In genomic region chr2:227890495-227891079, GRCh38 we compare ENCODE assay signal across 8 cellular contexts. TPM values are rescaled to one million over a fixed set of nuclear protein-coding genes. Genes with fewer than 3 reads are reported as not detected.
DNase-seq lines count a peak whose midpoint lies in the region; ATAC-seq, FAIRE-seq and TF ChIP-seq lines count a peak whose summit lies in the region.

No MANE protein-coding gene starts in this region.

- TF ChIP-seq EP300 in SK-N-SH (IDR thresholded peaks at IDR 0.05; ENCODE audit: borderline replicate concordance in 1 of 2, low read depth in 1 of 2, low read length in 1 of 2): no peak

- no peak overlapping the region for H3K9ac ChIP-seq in SK-N-SH
- H3K9ac ChIP-seq in neural progenitor cell: no peak overlapping the region

- peaks cover 0 to 6% of the 10 kb centered on the region in 2 experiments; a peak in 1 of 4 replicates for H3K4me1 ChIP-seq in SK-N-SH (ENCODE audit: control insufficient read depth in 1 of 2, insufficient read depth in 2 of 2, low read depth in 1 of 2, low read length in 1 of 2)
- no peaks in the 10 kb centered on the region for H3K4me1 ChIP-seq in neural progenitor cell

- H2AFZ ChIP-seq in SK-N-SH (ENCODE audit: low read depth): no peak overlapping the region
- no peak overlapping the region for H2AFZ ChIP-seq in neural progenitor cell (replicated peaks)

- POLR2A ChIA-PET in SK-N-SH (lab: Yijun Ruan, JAX): no interaction called here
- POLR2A ChIA-PET in activated CD4-positive, alpha-beta T cell treated with anti-CD3 and anti-CD28 coated beads, Interleukin-2, amount 10 ng/mL, durations not matched to agents 7 days and 5 days (lab: Charles Lee): no interaction called here

- H4K20me1 ChIP-seq in SK-N-SH (ENCODE audit: insufficient read depth) (no peaks in the 10 kb centered on the region), neural progenitor cell (ENCODE audit: low read depth) (no peaks in the 10 kb centered on the region)

- H3K27me3 ChIP-seq in SK-N-SH (ENCODE audit: insufficient read depth) (no peaks in the 10 kb centered on the region), neural progenitor cell (no peaks in the 10 kb centered on the region)

- 2% methylated on average over 2 of the region's 2 CpGs for WGBS in SK-N-SH (ENCODE audit: low lambda C conversion rate)

- TF ChIP-seq CTCF in LNCaP clone FGC (IDR thresholded peaks at IDR 0.05; ENCODE audit: control insufficient read depth, extremely low read depth, insufficient read depth): peak; percentile 48
- peak; percentile 68 for TF ChIP-seq CTCF in SK-N-SH (IDR thresholded peaks at IDR 0.05)
- TF ChIP-seq CTCF in neural progenitor cell (IDR thresholded peaks at IDR 0.05): peak; percentile 73

- H3K4me1 Mint-ChIP-seq in neural progenitor cell: no peaks in the 10 kb centered on the region
- no peaks in the 10 kb centered on the region for H3K4me1 Mint-ChIP-seq in activated CD4-positive, alpha-beta T cell treated with anti-CD3 and anti-CD28 coated beads, Interleukin-2, amount 10 ng/mL, durations not matched to agents 7 days and 5 days

- CTCF ChIA-PET in SK-N-SH (lab: Yijun Ruan, JAX): interaction anchor here (0.7 to 3.4 kb wide), 35 partner anchors 10 to 1691 kb away, joined by 3 to 26 read pairs (median 4); partner anchors contain the start of gene DAW1
- CTCF ChIA-PET in activated CD4-positive, alpha-beta T cell treated with anti-CD3 and anti-CD28 coated beads, Interleukin-2, amount 10 ng/mL, durations not matched to agents 7 days and 5 days (lab: Charles Lee): interaction anchor here (0.6 to 1.1 kb wide), 3 partner anchors 13 to 1696 kb away, joined by 3 to 4 read pairs (median 4); no protein-coding TSS in a partner anchor

- TF ChIP-seq RAD21 in SK-N-SH (IDR thresholded peaks at IDR 0.05; ENCODE audit: low read length): peak; percentile 66

- ATAC-seq in GM21825 (IDR thresholded peaks at IDR 0.05; ENCODE audit: unreplicated experiment): peak; percentile 88

- H3K36me3 ChIP-seq in SK-N-SH (replicated peaks in 1 of 2; ENCODE audit: control insufficient read depth in 1 of 2, insufficient read depth in 2 of 2, low read length in 1 of 2): no peaks in the 10 kb centered on the region
- H3K36me3 ChIP-seq in neural progenitor cell: no peaks in the 10 kb centered on the region

- H3K9me3 Mint-ChIP-seq in neural progenitor cell: no peaks in the 10 kb centered on the region
- no peaks in the 10 kb centered on the region for H3K9me3 Mint-ChIP-seq in activated CD4-positive, alpha-beta T cell treated with anti-CD3 and anti-CD28 coated beads, Interleukin-2, amount 10 ng/mL, durations not matched to agents 7 days and 5 days

- H3K27ac ChIP-seq in SK-N-SH (ENCODE audit: low read depth in 2 of 2, low read length in 1 of 2) (no peak overlapping the region), neural progenitor cell (no peak overlapping the region)

- no peaks in the 10 kb centered on the region for H3K9me2 ChIP-seq in SK-N-SH

- no peaks in the 10 kb centered on the region for H3K9me3 ChIP-seq in SK-N-SH
- H3K9me3 ChIP-seq in neural progenitor cell (ENCODE audit: low read depth): no peaks in the 10 kb centered on the region

- FAIRE-seq in G401.6 (lab: Jason Lieb, UNC): peak; percentile 96

- H3F3A ChIP-seq in SK-N-SH (replicated peaks; ENCODE audit: insufficient read depth): no peaks in the 10 kb centered on the region
- no peaks in the 10 kb centered on the region for H3F3A ChIP-seq in neural progenitor cell (ENCODE audit: low read depth)

- H3K27me3 Mint-ChIP-seq in neural progenitor cell (ENCODE audit: insufficient read depth, low read depth): peaks cover 2% of the 10 kb centered on the region
- peaks cover 4% of the 10 kb centered on the region for H3K27me3 Mint-ChIP-seq in activated CD4-positive, alpha-beta T cell treated with anti-CD3 and anti-CD28 coated beads, Interleukin-2, amount 10 ng/mL, durations not matched to agents 7 days and 5 days

- H3K4me3 ChIP-seq in LNCaP clone FGC (ENCODE audit: low read depth, low read length) (no peak overlapping the region), SK-N-SH (ENCODE audit: low read depth in 2 of 2, low read length in 1 of 2) (no peak overlapping the region; a peak in 1 of 4 replicates), neural progenitor cell (no peak overlapping the region)

- no peak overlapping the region for H3K4me2 ChIP-seq in SK-N-SH
- no peak overlapping the region for H3K4me2 ChIP-seq in neural progenitor cell

- DNase-seq in LNCaP clone FGC (ENCODE audit: low read depth) (no peak), SK-N-SH (peak; percentile 32), fibroblast of gingiva (ENCODE audit: low read depth) (peak; percentile 59), neural progenitor cell (ENCODE audit: low spot score) (peak; percentile 69)
- no peak for DNase-seq in activated CD4-positive, alpha-beta T cell treated with anti-CD3 and anti-CD28 coated beads, Interleukin-2, amount 10 ng/mL, durations not matched to agents 7 days and 5 days
- no peak for DNase-seq in activated CD4-positive, alpha-beta T cell treated with anti-CD3 and anti-CD28 coated beads, Interleukin-2, amount 50 U/mL, for 4 hours

- no peaks in the 10 kb centered on the region for H3K79me2 ChIP-seq in SK-N-SH (ENCODE audit: insufficient read depth)
- H3K79me2 ChIP-seq in neural progenitor cell (ENCODE audit: low read depth): no peaks in the 10 kb centered on the region

- H3K27ac Mint-ChIP-seq in neural progenitor cell: no peak overlapping the region
- H3K27ac Mint-ChIP-seq in activated CD4-positive, alpha-beta T cell treated with anti-CD3 and anti-CD28 coated beads, Interleukin-2, amount 10 ng/mL, durations not matched to agents 7 days and 5 days: no peak overlapping the region

- H3K36me3 Mint-ChIP-seq in neural progenitor cell: no peaks in the 10 kb centered on the region
- no peaks in the 10 kb centered on the region for H3K36me3 Mint-ChIP-seq in activated CD4-positive, alpha-beta T cell treated with anti-CD3 and anti-CD28 coated beads, Interleukin-2, amount 10 ng/mL, durations not matched to agents 7 days and 5 days (ENCODE audit: low read depth)

- H3K4me3 Mint-ChIP-seq in neural progenitor cell: no peak overlapping the region
- no peak overlapping the region for H3K4me3 Mint-ChIP-seq in activated CD4-positive, alpha-beta T cell treated with anti-CD3 and anti-CD28 coated beads, Interleukin-2, amount 10 ng/mL, durations not matched to agents 7 days and 5 days

TF ChIP-seq in SK-N-SH, 30 proteins besides CTCF, POLR2A, EP300 and RAD21:
- TF ChIP-seq USF2 (IDR thresholded peaks at IDR 0.05; ENCODE audit: borderline replicate concordance, low read depth, low read length) (no peak), SMC3 (IDR thresholded peaks at IDR 0.05; ENCODE audit: low read depth, low read length) (peak; percentile 18; the same call in 1 of the 2 replicates), EZH2phosphoT487 (IDR thresholded peaks at IDR 0.05; ENCODE audit: borderline replicate concordance, low read depth) (no peak)

RNA-seq across cellular contexts. Expression of gene DAW1, which starts 19.2 kb away (rescaled TPM):
- polyA plus RNA-seq in SK-N-SH (2012; rRNA removed): 1.2 and 2.4 TPM in 2 replicates
- polyA plus RNA-seq in SK-N-SH (2012; cell fraction: cytosol; rRNA removed): 2.4 TPM in 2 replicates
- polyA plus RNA-seq in SK-N-SH (2012; cell fraction: nucleus; rRNA removed): 0.94 and 1.8 TPM in 2 replicates
- not detected in 2 replicates for total RNA-seq in neural progenitor cell (ENCODE audit: low replicate concordance)
- not detected for total RNA-seq in activated CD4-positive, alpha-beta T cell treated with anti-CD3 and anti-CD28 coated beads, Interleukin-2, amount 10 ng/mL, durations not matched to agents 7 days and 5 days

Comparison
In these comparisons a context has a peak if more than half of its experiments do, and no peak if none do; other contexts are left out.
1. DNase-seq: peak in SK-N-SH (single experiment), fibroblast of gingiva (single experiment) and neural progenitor cell (single experiment); none in LNCaP clone FGC (single experiment), activated CD4-positive, alpha-beta T cell treated with anti-CD3 and anti-CD28 coated beads, Interleukin-2, amount 10 ng/mL, durations not matched to agents 7 days and 5 days (single experiment) and activated CD4-positive, alpha-beta T cell treated with anti-CD3 and anti-CD28 coated beads, Interleukin-2, amount 50 U/mL, for 4 hours (0 of 2).
2. Peak in every context shown above with its lines, with median percentiles within 50 percentile points of each other: CTCF ChIP-seq.